Comparison of ENCODE assay signal across 13 cellular contexts in genomic region chr3:30692498-30693130, GRCh38.
DNase-seq lines count a peak whose midpoint lies in the region; ATAC-seq and TF ChIP-seq lines count a peak whose summit lies in the region.
"Had no signal": no experiment of that assay in that cellular context is flagged by ENCODE, and none has a peak within 500 bp of the region (broad histone marks: within the 10 kb centered on the region; RNA-seq: fewer than 3 reads in every experiment).

No MANE protein-coding gene starts in this region.

- TF ChIP-seq CTCF in right atrium auricular region (IDR thresholded peaks at IDR 0.05): no peak
- no peak for TF ChIP-seq CTCF in osteocyte (IDR thresholded peaks at IDR 0.05)

- peak overlapping the region; percentile 17 for H3K27ac Mint-ChIP-seq in activated T-helper 17 cell treated with anti-CD3 and anti-CD28 coated beads, Interleukin-2, amount 50 U/mL, for 72 hours
- no peak overlapping the region for H3K27ac Mint-ChIP-seq in osteocyte (ENCODE audit: unreplicated experiment)

- H3K27me3 ChIP-seq in right atrium auricular region (no peaks in the 10 kb centered on the region), right cardiac atrium (ENCODE audit: control insufficient read depth, insufficient read depth) (no peaks in the 10 kb centered on the region)

- no peaks in the 10 kb centered on the region for H3K9me3 ChIP-seq in right atrium auricular region
- no peaks in the 10 kb centered on the region for H3K9me3 ChIP-seq in right cardiac atrium (ENCODE audit: control insufficient read depth, low read length)

- H3K27ac ChIP-seq in right atrium auricular region: peak overlapping the region; percentile 61 to 81
- no peak overlapping the region for H3K27ac ChIP-seq in right cardiac atrium (ENCODE audit: low read length)
- H3K27ac ChIP-seq: C4-2B, parathyroid adenoma, WERI-Rb-1 had no signal

- peaks cover 23% of the 10 kb centered on the region for H3K4me1 Mint-ChIP-seq in activated T-helper 17 cell treated with anti-CD3 and anti-CD28 coated beads, Interleukin-2, amount 50 U/mL, for 72 hours
- peaks cover 48% of the 10 kb centered on the region for H3K4me1 Mint-ChIP-seq in osteocyte (ENCODE audit: unreplicated experiment)

- peaks cover 83% of the 10 kb centered on the region for H3K36me3 ChIP-seq in right atrium auricular region
- H3K36me3 ChIP-seq: WERI-Rb-1 had no signal

- intact Hi-C loops in right cardiac atrium (cut with DNase I): loop anchor here (10.0 kb wide), 4 partner anchors 378 to 578 kb away; no protein-coding TSS in a partner anchor

- H3K4me1 ChIP-seq in right atrium auricular region (peaks cover 0 to 79% of the 10 kb centered on the region in 2 donors), right cardiac atrium (ENCODE audit: control insufficient read depth, insufficient read depth, low read length) (peaks cover 31% of the 10 kb centered on the region)

- WGBS in right cardiac atrium: 70% methylated on average over 3 of the region's 3 CpGs

- DNase-seq in right atrium auricular region (ENCODE audit: low spot score): no peak
- DNase-seq in right cardiac atrium: no peak
- DNase-seq in midbrain (lab: John Stamatoyannopoulos, UW): peak; percentile 7
- DNase-seq in osteocyte (ENCODE audit: extremely low spot score, unreplicated experiment): no peak
- no peak for DNase-seq in C1 segment of cervical spinal cord (lab: John Stamatoyannopoulos, UW)
- DNase-seq: NCI-H1417 treated with DMSO at 0.1 percent for 48 hours; stimulated activated CD8-positive, alpha-beta memory T cell treated with anti-CD3 and anti-CD28 coated beads, Interleukin-4, amount 100 ng/mL, for 48 hours had no signal

- H3K4me3 ChIP-seq in right atrium auricular region (no peak overlapping the region), right cardiac atrium (ENCODE audit: low read length) (no peak overlapping the region)

- H3K9me3 Mint-ChIP-seq in activated T-helper 17 cell treated with anti-CD3 and anti-CD28 coated beads, Interleukin-2, amount 50 U/mL, for 72 hours: no peaks in the 10 kb centered on the region
- no peaks in the 10 kb centered on the region for H3K9me3 Mint-ChIP-seq in osteocyte (ENCODE audit: unreplicated experiment)

- ATAC-seq in right cardiac atrium: no peak
- no peak for ATAC-seq in activated T-helper 17 cell treated with anti-CD3 and anti-CD28 coated beads, Interleukin-2, amount 50 U/mL, for 72 hours (replicated peaks)
- no peak for ATAC-seq in GM21786 (IDR thresholded peaks at IDR 0.05; ENCODE audit: unreplicated experiment)
- no peak for ATAC-seq in GM18519 (IDR thresholded peaks at IDR 0.05; ENCODE audit: low FRiP score, unreplicated experiment)

- H3K27me3 Mint-ChIP-seq in activated T-helper 17 cell treated with anti-CD3 and anti-CD28 coated beads, Interleukin-2, amount 50 U/mL, for 72 hours: no peaks in the 10 kb centered on the region
- no peaks in the 10 kb centered on the region for H3K27me3 Mint-ChIP-seq in osteocyte (ENCODE audit: unreplicated experiment)

- H3K4me3 Mint-ChIP-seq in activated T-helper 17 cell treated with anti-CD3 and anti-CD28 coated beads, Interleukin-2, amount 50 U/mL, for 72 hours: no peak overlapping the region
- no peak overlapping the region for H3K4me3 Mint-ChIP-seq in osteocyte (ENCODE audit: unreplicated experiment)

- H3K36me3 Mint-ChIP-seq in activated T-helper 17 cell treated with anti-CD3 and anti-CD28 coated beads, Interleukin-2, amount 50 U/mL, for 72 hours (ENCODE audit: low read depth): peaks cover 99% of the 10 kb centered on the region
- H3K36me3 Mint-ChIP-seq in osteocyte (ENCODE audit: unreplicated experiment): peaks cover 44% of the 10 kb centered on the region
